12 cellular contexts compared by ENCODE assay signal in genomic region chr1:200072636-200073285, GRCh38. TPM values are rescaled to one million over a fixed set of nuclear protein-coding genes. Genes with fewer than 3 reads are reported as not detected.
DNase-seq lines count a peak whose midpoint lies in the region; ATAC-seq and TF ChIP-seq lines count a peak whose summit lies in the region.
"Had no signal": no experiment of that assay in that cellular context is flagged by ENCODE, and none has a peak within 500 bp of the region (broad histone marks: within the 10 kb centered on the region; RNA-seq: fewer than 3 reads in every experiment).

No MANE protein-coding gene starts in this region.

- no peak for TF ChIP-seq POLR2A in sigmoid colon (IDR thresholded peaks at IDR 0.05)

- H3K4me3 ChIP-seq in GM12864 (ENCODE audit: low read depth, low read length) = no peak overlapping the region
- H3K4me3 ChIP-seq in sigmoid colon = no peak overlapping the region

- no peak overlapping the region for H3K27ac ChIP-seq in sigmoid colon

- no peaks in the 10 kb centered on the region for H3K9me3 ChIP-seq in sigmoid colon

- TF ChIP-seq CTCF in GM12864 (IDR thresholded peaks at IDR 0.05; ENCODE audit: low read depth, low read length, missing control alignments) (no peak), sigmoid colon (IDR thresholded peaks at IDR 0.05) (no peak)

- intact Hi-C loops in sigmoid colon (cut with DNase I) = no loop called here

- no peaks in the 10 kb centered on the region for H3K36me3 ChIP-seq in sigmoid colon

- peaks cover 0 to 10% (median 2%) of the 10 kb centered on the region in 4 donors for H3K4me1 ChIP-seq in sigmoid colon

- ATAC-seq in GM19395 (IDR thresholded peaks at IDR 0.05; ENCODE audit: unreplicated experiment) (peak; percentile 99), HG02840 (IDR thresholded peaks at IDR 0.05; ENCODE audit: low FRiP score, unreplicated experiment) (peak; percentile 77), HG03558 (IDR thresholded peaks at IDR 0.05; ENCODE audit: extremely low read depth, unreplicated experiment) (peak; percentile 82)

- H3K27me3 ChIP-seq in sigmoid colon = no peaks in the 10 kb centered on the region

- no peak for TF ChIP-seq EP300 in sigmoid colon (IDR thresholded peaks at IDR 0.05)

- WGBS in sigmoid colon, 2 donors = 46 to 50% methylated on average over 4 of the region's 4 CpGs

- DNase-seq in GM12864 (ENCODE audit: low read depth) (peak; percentile 16), hepatic stellate cell (ENCODE audit: low spot score) (no peak), LoVo (ENCODE audit: low spot score) (no peak), sigmoid colon (no peak)
- no peak for DNase-seq in NK-92 treated with Interleukin-12 subunit alpha and Interleukin-12 subunit beta, amount 100 ng/mL, for 24 hours (lab: John Stamatoyannopoulos, UW)
- DNase-seq: activated CD4-positive, alpha-beta T cell treated with anti-CD3 and anti-CD28 coated beads for 4 hours; foreskin fibroblast; NCI-H2081; SHP77 treated with DMSO at 0.1 percent for 48 hours had no signal

RNA-seq across cellular contexts. Expression of gene NR5A2, which starts 45.3 kb away (rescaled TPM):
- total RNA-seq in sigmoid colon = 1 to 10 TPM in 3 of 4 donors, under 1 TPM in 1; 0.49 to 1.9 (median 1.3) TPM
- 10 to 100 TPM; 10.0 to 13.8 (median 12.7) TPM for polyA plus RNA-seq in sigmoid colon
